15 cellular contexts compared by ENCODE assay signal in the genomic region with DNA sequence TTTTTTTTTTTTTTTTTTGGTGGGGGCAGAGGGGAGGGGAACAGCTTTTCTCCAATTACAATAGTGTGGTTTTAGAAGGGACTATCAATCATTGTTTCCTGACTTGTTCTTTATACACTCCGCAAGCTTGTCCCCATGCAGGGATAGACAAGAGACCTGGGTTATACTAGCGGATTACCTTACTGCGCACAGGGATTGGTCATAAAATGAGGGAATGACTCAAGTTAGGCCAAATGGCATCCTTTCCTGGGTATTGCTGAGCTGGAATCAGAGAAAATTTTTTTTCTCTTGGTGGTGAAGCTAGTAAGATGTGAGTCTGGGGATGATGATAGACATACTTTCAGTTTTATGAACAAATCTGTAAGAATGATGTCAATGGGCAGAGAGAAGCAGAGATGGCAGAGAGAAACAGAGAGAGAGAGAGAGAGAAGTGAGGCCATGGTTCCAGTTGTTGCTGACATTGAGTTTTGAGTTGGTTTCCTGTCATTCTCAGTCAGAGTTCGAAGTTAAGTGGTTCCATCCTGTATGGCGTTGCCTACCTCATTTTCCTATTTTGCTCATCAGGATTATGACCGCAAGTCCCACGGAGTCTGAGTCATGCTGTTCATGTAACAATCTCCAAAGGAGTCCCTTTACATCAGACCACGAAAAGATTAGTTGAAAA. TPM values are rescaled to one million over a fixed set of nuclear protein-coding genes. Genes with fewer than 3 reads are reported as not detected.
A peak's percentile ranks its signal among the peaks of the same experiment; 100 is the strongest.
DNase-seq lines count a peak whose midpoint lies in the region; ATAC-seq, FAIRE-seq and TF ChIP-seq lines count a peak whose summit lies in the region.
"Had no signal": no experiment of that assay in that cellular context is flagged by ENCODE, and none has a peak within 500 bp of the region (broad histone marks: within the 10 kb centered on the region; RNA-seq: fewer than 3 reads in every experiment).

No MANE protein-coding gene starts in this region.

- no peaks in the 10 kb centered on the region for H3K9me3 ChIP-seq in thoracic aorta
- H3K9me3 ChIP-seq in mucosa of descending colon: no peaks in the 10 kb centered on the region
- H3K9me3 ChIP-seq: spleen had no signal

- no peak overlapping the region for H3K4me3 Mint-ChIP-seq in activated naive CD4-positive, alpha-beta T cell treated with anti-CD3 and anti-CD28 coated beads, Interleukin-2, amount 10 ng/mL, durations not matched to agents 7 days and 5 days
- H3K4me3 Mint-ChIP-seq: B cell had no signal

- no peak for FAIRE-seq in RCC 7860 (lab: Jason Lieb, UNC)
- FAIRE-seq: keratinocyte had no signal

- TF ChIP-seq CTCF in epithelial cell of esophagus (IDR thresholded peaks at IDR 0.05; ENCODE audit: insufficient read depth, low read depth, low read length, missing control alignments) (no peak), thoracic aorta (IDR thresholded peaks at IDR 0.05) (no peak), mucosa of descending colon (IDR thresholded peaks at IDR 0.05) (no peak)

- H3K36me3 Mint-ChIP-seq in activated naive CD4-positive, alpha-beta T cell treated with anti-CD3 and anti-CD28 coated beads, Interleukin-2, amount 50 U/mL, for 72 hours: no peaks in the 10 kb centered on the region
- no peaks in the 10 kb centered on the region for H3K36me3 Mint-ChIP-seq in activated naive CD4-positive, alpha-beta T cell treated with anti-CD3 and anti-CD28 coated beads, Interleukin-2, amount 10 ng/mL, durations not matched to agents 7 days and 5 days

- peaks cover 0 to 5% of the 10 kb centered on the region in 2 donors for H3K9me3 Mint-ChIP-seq in activated naive CD4-positive, alpha-beta T cell treated with anti-CD3 and anti-CD28 coated beads, Interleukin-2, amount 50 U/mL, for 72 hours
- no peaks in the 10 kb centered on the region for H3K9me3 Mint-ChIP-seq in activated naive CD4-positive, alpha-beta T cell treated with anti-CD3 and anti-CD28 coated beads, Interleukin-2, amount 10 ng/mL, durations not matched to agents 7 days and 5 days
- H3K9me3 Mint-ChIP-seq: activated T-helper 2 cell treated with anti-CD3 and anti-CD28 coated beads, Interferon-gamma antibody, Interleukin-2, Interleukin-4, amounts not matched to agents 10 μg/mL and 5 μg/mL and 100 μg/mL, durations not matched to agents 14 hours and 24 hours and 36 hours had no signal

- H3K36me3 ChIP-seq in thoracic aorta: no peaks in the 10 kb centered on the region
- H3K36me3 ChIP-seq in mucosa of descending colon (ENCODE audit: low read depth): no peaks in the 10 kb centered on the region
- H3K36me3 ChIP-seq: spleen had no signal

- no peaks in the 10 kb centered on the region for H3K27me3 Mint-ChIP-seq in activated naive CD4-positive, alpha-beta T cell treated with anti-CD3 and anti-CD28 coated beads, Interleukin-2, amount 10 ng/mL, durations not matched to agents 7 days and 5 days

- no peak overlapping the region for H3K27ac Mint-ChIP-seq in activated naive CD4-positive, alpha-beta T cell treated with anti-CD3 and anti-CD28 coated beads, Interleukin-2, amount 50 U/mL, for 72 hours
- H3K27ac Mint-ChIP-seq in activated naive CD4-positive, alpha-beta T cell treated with anti-CD3 and anti-CD28 coated beads, Interleukin-2, amount 10 ng/mL, durations not matched to agents 7 days and 5 days: no peak overlapping the region
- H3K27ac Mint-ChIP-seq: activated T-helper 2 cell treated with anti-CD3 and anti-CD28 coated beads, Interferon-gamma antibody, Interleukin-2, Interleukin-4, amounts not matched to agents 10 μg/mL and 5 μg/mL and 100 μg/mL, durations not matched to agents 14 hours and 24 hours and 36 hours; B cell had no signal

- no peak for DNase-seq in activated naive CD4-positive, alpha-beta T cell treated with anti-CD3 and anti-CD28 coated beads, Interleukin-2, amount 50 U/mL, for 72 hours (ENCODE audit: low spot score in 2 of 2)
- DNase-seq in activated naive CD4-positive, alpha-beta T cell treated with anti-CD3 and anti-CD28 coated beads, Interleukin-2, amount 10 ng/mL, durations not matched to agents 7 days and 5 days: no peak
- peak; percentile 32 for DNase-seq in RCC 7860 (ENCODE audit: low spot score)
- peak; percentile 8 for DNase-seq in epithelial cell of esophagus (ENCODE audit: low read depth)
- no peak for DNase-seq in thoracic aorta (ENCODE audit: low spot score)
- DNase-seq in cortex of kidney (lab: John Stamatoyannopoulos, UW): no peak
- DNase-seq in mucosa of descending colon: no peak
- DNase-seq: DMS153, NCI-H446 treated with DMSO at 0.1 percent for 48 hours, spleen, trophoblast cell had no signal

- CTCF ChIA-PET in activated naive CD4-positive, alpha-beta T cell treated with anti-CD3 and anti-CD28 coated beads, Interleukin-2, amount 10 ng/mL, durations not matched to agents 7 days and 5 days (lab: Charles Lee): no interaction called here

- intact Hi-C loops in mucosa of descending colon (cut with DNase I, micrococcal nuclease): no loop called here

- ATAC-seq in activated naive CD4-positive, alpha-beta T cell treated with anti-CD3 and anti-CD28 coated beads, Interleukin-2, amount 50 U/mL, for 72 hours: peak; percentile 57 to 67
- no peak for ATAC-seq in thoracic aorta (ENCODE audit: insufficient number of reproducible peaks, low FRiP score, low read depth)
- ATAC-seq in GM19463 (IDR thresholded peaks at IDR 0.05; ENCODE audit: unreplicated experiment): no peak
- no peak for ATAC-seq in mucosa of descending colon

- H3K4me1 ChIP-seq in thoracic aorta (ENCODE audit: control insufficient read depth in 1 of 2, low read depth in 2 of 2) (peaks cover 4 to 38% of the 10 kb centered on the region in 2 donors), mucosa of descending colon (ENCODE audit: low read depth) (no peaks in the 10 kb centered on the region)
- H3K4me1 ChIP-seq: spleen had no signal

- H3K27ac ChIP-seq in thoracic aorta: peak overlapping the region; percentile 21 to 53
- H3K27ac ChIP-seq: spleen had no signal

- H3K4me1 Mint-ChIP-seq in activated naive CD4-positive, alpha-beta T cell treated with anti-CD3 and anti-CD28 coated beads, Interleukin-2, amount 10 ng/mL, durations not matched to agents 7 days and 5 days: no peaks in the 10 kb centered on the region
- H3K4me1 Mint-ChIP-seq: B cell had no signal

- H3K4me3 ChIP-seq in epithelial cell of esophagus (ENCODE audit: low read length) (no peak overlapping the region), thoracic aorta (no peak overlapping the region), mucosa of descending colon (no peak overlapping the region)
- H3K4me3 ChIP-seq: spleen had no signal

- no peaks in the 10 kb centered on the region for H3K27me3 ChIP-seq in thoracic aorta (replicated peaks; ENCODE audit: insufficient read depth)
- H3K27me3 ChIP-seq: spleen had no signal

RNA-seq across cellular contexts. Expression of a gene that starts 59.1 kb away (rescaled TPM):
- total RNA-seq in activated naive CD4-positive, alpha-beta T cell treated with anti-CD3 and anti-CD28 coated beads, Interleukin-2, amount 50 U/mL, for 72 hours: not detected
- total RNA-seq in thoracic aorta: under 1 TPM; 0.14 to 0.81 TPM
- total RNA-seq in mucosa of descending colon: under 1 TPM; 0.10 to 0.66 (median 0.61) TPM
- total RNA-seq: B cell had no signal

Comparison
In these comparisons a context has a peak if more than half of its experiments do, and no peak if none do; other contexts are left out.
1. ATAC-seq: peak in activated naive CD4-positive, alpha-beta T cell treated with anti-CD3 and anti-CD28 coated beads, Interleukin-2, amount 50 U/mL, for 72 hours (2 of 2); none in thoracic aorta (single experiment), GM19463 (single experiment) and mucosa of descending colon (single experiment).
2. DNase-seq: peak in RCC 7860 (single experiment) and epithelial cell of esophagus (single experiment); none in activated naive CD4-positive, alpha-beta T cell treated with anti-CD3 and anti-CD28 coated beads, Interleukin-2, amount 50 U/mL, for 72 hours (0 of 2), activated naive CD4-positive, alpha-beta T cell treated with anti-CD3 and anti-CD28 coated beads, Interleukin-2, amount 10 ng/mL, durations not matched to agents 7 days and 5 days (single experiment), thoracic aorta (single experiment), cortex of kidney (single experiment) and mucosa of descending colon (0 of 3).